ENCODE assay signal across 1 cellular context in the genomic region with DNA sequence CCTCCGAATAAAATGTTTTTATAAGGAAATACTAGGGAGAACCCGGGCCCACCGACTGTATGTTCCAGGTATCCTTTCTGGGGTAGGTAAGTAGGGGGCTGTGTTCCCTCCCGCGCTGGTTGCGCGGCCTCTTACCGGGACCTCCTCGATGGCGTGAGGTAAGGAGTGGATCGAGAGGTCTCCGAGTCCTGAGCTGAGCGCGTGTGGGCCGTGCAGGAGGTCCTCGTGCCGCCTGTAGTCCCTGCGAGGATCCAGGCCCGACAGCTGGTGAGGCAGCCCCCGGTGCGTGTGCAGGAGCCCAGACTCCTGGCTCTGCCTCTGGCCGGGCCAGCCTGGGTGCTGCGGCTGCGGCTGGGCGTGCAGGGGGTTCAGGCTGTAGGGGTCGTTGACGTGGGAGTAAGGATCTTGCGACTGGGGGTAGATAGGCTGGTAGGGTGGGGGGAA.
TF ChIP-seq lines count a peak whose summit lies in the region.

No MANE protein-coding gene starts in this region.

TF ChIP-seq in GM23338, 12 proteins besides CTCF, POLR2A, EP300 and RAD21 (continued from another document):
- TF ChIP-seq, protein P1, sequence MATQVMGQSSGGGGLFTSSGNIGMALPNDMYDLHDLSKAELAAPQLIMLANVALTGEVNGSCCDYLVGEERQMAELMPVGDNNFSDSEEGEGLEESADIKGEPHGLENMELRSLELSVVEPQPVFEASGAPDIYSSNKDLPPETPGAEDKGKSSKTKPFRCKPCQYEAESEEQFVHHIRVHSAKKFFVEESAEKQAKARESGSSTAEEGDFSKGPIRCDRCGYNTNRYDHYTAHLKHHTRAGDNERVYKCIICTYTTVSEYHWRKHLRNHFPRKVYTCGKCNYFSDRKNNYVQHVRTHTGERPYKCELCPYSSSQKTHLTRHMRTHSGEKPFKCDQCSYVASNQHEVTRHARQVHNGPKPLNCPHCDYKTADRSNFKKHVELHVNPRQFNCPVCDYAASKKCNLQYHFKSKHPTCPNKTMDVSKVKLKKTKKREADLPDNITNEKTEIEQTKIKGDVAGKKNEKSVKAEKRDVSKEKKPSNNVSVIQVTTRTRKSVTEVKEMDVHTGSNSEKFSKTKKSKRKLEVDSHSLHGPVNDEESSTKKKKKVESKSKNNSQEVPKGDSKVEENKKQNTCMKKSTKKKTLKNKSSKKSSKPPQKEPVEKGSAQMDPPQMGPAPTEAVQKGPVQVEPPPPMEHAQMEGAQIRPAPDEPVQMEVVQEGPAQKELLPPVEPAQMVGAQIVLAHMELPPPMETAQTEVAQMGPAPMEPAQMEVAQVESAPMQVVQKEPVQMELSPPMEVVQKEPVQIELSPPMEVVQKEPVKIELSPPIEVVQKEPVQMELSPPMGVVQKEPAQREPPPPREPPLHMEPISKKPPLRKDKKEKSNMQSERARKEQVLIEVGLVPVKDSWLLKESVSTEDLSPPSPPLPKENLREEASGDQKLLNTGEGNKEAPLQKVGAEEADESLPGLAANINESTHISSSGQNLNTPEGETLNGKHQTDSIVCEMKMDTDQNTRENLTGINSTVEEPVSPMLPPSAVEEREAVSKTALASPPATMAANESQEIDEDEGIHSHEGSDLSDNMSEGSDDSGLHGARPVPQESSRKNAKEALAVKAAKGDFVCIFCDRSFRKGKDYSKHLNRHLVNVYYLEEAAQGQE (IDR thresholded peaks at IDR 0.05; ENCODE audit: unreplicated experiment) = no peak
- TF ChIP-seq POLR2AphosphoS5 (IDR thresholded peaks at IDR 0.05; ENCODE audit: low read depth) (no peak), NANOG (IDR thresholded peaks at IDR 0.05; ENCODE audit: borderline replicate concordance) (no peak), EZH2 (IDR thresholded peaks at IDR 0.05; ENCODE audit: low read depth, unreplicated experiment) (peak; percentile 96)
